Comparison of ENCODE assay signal across 17 cellular contexts in the genomic region with DNA sequence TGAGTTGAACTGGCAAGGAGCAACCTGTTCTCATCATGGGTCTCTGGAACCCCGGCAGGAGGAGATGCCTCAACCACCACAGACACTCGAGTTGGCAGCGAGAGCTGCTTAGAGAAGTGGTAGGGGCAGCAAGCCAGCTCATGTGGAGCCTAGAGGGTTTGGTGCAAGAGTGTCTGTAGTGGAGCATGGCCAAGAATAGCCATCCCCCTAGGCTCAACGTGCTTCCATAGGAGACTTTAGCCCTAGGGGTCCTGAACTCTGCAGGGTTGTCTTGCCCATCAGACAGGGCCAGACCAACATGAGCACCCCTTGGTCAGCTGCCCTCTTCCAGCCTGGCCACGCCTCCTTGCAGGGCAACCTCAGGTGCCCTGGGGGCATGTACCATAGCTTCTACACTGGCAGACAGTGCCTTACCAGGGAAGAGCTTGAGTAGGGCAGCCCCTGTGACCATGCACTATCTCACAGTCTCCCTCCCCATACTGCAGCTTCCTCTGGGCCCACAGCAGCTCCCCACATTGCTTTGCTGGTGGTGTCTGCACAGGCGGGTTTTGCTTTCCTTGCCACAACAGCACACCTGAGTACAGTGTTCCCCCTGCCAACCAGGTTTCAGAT.
A peak's percentile ranks its signal among the peaks of the same experiment; 100 is the strongest.
DNase-seq lines count a peak whose midpoint lies in the region; ATAC-seq and TF ChIP-seq lines count a peak whose summit lies in the region.
"Had no signal": no experiment of that assay in that cellular context is flagged by ENCODE, and none has a peak within 500 bp of the region (broad histone marks: within the 10 kb centered on the region; RNA-seq: fewer than 3 reads in every experiment).

No MANE protein-coding gene starts in this region.

- peak overlapping the region; percentile 52 for H2BK120ac ChIP-seq in neuronal stem cell (ENCODE audit: low read depth, low read length)

- H3K27ac ChIP-seq in neuronal stem cell (replicated peaks; ENCODE audit: low read length), result no peak overlapping the region
- H3K27ac ChIP-seq: 22Rv1, BLaER1 had no signal

- intact Hi-C loops in Right ventricle myocardium superior (cut with DNase I) (no loop called here), Right ventricle myocardium inferior (cut with DNase I) (no loop called here), natural killer cell (cut with micrococcal nuclease) (no loop called here)

- DNase-seq in Right ventricle myocardium superior (no peak), Right ventricle myocardium inferior (ENCODE audit: missing footprints) (no peak), natural killer cell (no peak), neuronal stem cell (ENCODE audit: low spot score) (no peak), NCI-H2227 (lab: John Stamatoyannopoulos, UW; ENCODE audit: unreplicated experiment) (no peak), GM10248 (ENCODE audit: extremely low spot score) (no peak)
- no peak for DNase-seq in natural killer cell treated with Interleukin-12 subunit alpha and Interleukin-12 subunit beta and Interleukin-15 and Interleukin-18, amount 100 ng/mL, for 72 hours (ENCODE audit: low spot score)
- DNase-seq: Calu3; CD8-positive, alpha-beta T cell; DMS79 treated with DMSO at 0.1 percent for 48 hours; GOT3; H9 had no signal

- peaks cover 0 to 7% of the 10 kb centered on the region in 2 donors for H3K4me1 ChIP-seq in neuronal stem cell (ENCODE audit: control insufficient read depth in 2 of 2, insufficient read depth in 1 of 2, low read depth in 1 of 2, low read length in 2 of 2)
- H3K4me1 ChIP-seq: BLaER1 had no signal

- peak overlapping the region; percentile 98 for H3K14ac ChIP-seq in neuronal stem cell (ENCODE audit: low read length)

- H3K9me3 ChIP-seq in neuronal stem cell (replicated peaks in 1 of 2; ENCODE audit: control insufficient read depth in 2 of 2, insufficient read depth in 1 of 2, low read depth in 1 of 2, low read length in 2 of 2), result peaks cover 0 to 2% of the 10 kb centered on the region in 2 donors

- peaks cover 8% of the 10 kb centered on the region for H3K79me1 ChIP-seq in neuronal stem cell (ENCODE audit: low read depth, low read length)

- peak overlapping the region; percentile 6 for H3K4ac ChIP-seq in neuronal stem cell (ENCODE audit: low read length)

- H3K23ac ChIP-seq in neuronal stem cell (ENCODE audit: low read depth, low read length, poor library complexity), result peak overlapping the region; percentile 73

- peaks cover under 1% of the 10 kb centered on the region for H3K36me3 Mint-ChIP-seq in natural killer cell treated with Interleukin-12 subunit alpha and Interleukin-12 subunit beta and Interleukin-15 and Interleukin-18, amount 100 ng/mL, for 72 hours
- no peaks in the 10 kb centered on the region for H3K36me3 Mint-ChIP-seq in natural killer cell
- H3K36me3 Mint-ChIP-seq: CD14-positive monocyte, IgD-negative memory B cell had no signal

- POLR2A ChIA-PET in GM10248 (lab: Yijun Ruan, JAX), result no interaction called here

- no peak overlapping the region for H3K4me2 ChIP-seq in neuronal stem cell (ENCODE audit: insufficient read depth, low read length, poor library complexity, severe bottlenecking)
- H3K4me2 ChIP-seq: BLaER1 had no signal

- peak overlapping the region; percentile 48 for H2BK5ac ChIP-seq in neuronal stem cell (ENCODE audit: low read length)

- H4K8ac ChIP-seq in neuronal stem cell (ENCODE audit: low read depth, low read length), result peak overlapping the region; percentile 23

- CTCF ChIA-PET in GM10248 (lab: Yijun Ruan, JAX), result interaction anchor here (1.3 kb wide), 1 partner anchor 34 kb away, joined by 4 read pairs; no protein-coding TSS in a partner anchor

- WGBS in neuronal stem cell (ENCODE audit: extremely low coverage in 2 of 2, insufficient read length in 2 of 2, insufficient replicate concordance in 1 of 2), 2 donors, result no CpG with 5 or more reads among the region's 6 CpGs

- peaks cover 0 to 3% of the 10 kb centered on the region in 2 donors for H3K4me1 Mint-ChIP-seq in natural killer cell treated with Interleukin-12 subunit alpha and Interleukin-12 subunit beta and Interleukin-15 and Interleukin-18, amount 100 ng/mL, for 72 hours (ENCODE audit: low read depth in 2 of 2)
- H3K4me1 Mint-ChIP-seq in natural killer cell, result peaks cover 0 to 6% of the 10 kb centered on the region in 2 donors
- H3K4me1 Mint-ChIP-seq: CD14-positive monocyte had no signal

- H3K4me3 ChIP-seq in neuronal stem cell (ENCODE audit: low read length in 2 of 2), result no peak overlapping the region
- H3K4me3 ChIP-seq: BLaER1 had no signal

- H2BK12ac ChIP-seq in neuronal stem cell (ENCODE audit: low read length), result no peak overlapping the region

- H3K27me3 Mint-ChIP-seq in natural killer cell treated with Interleukin-12 subunit alpha and Interleukin-12 subunit beta and Interleukin-15 and Interleukin-18, amount 100 ng/mL, for 72 hours, result no peaks in the 10 kb centered on the region
- H3K27me3 Mint-ChIP-seq in natural killer cell (ENCODE audit: low read depth in 2 of 2), result no peaks in the 10 kb centered on the region
- H3K27me3 Mint-ChIP-seq: IgD-negative memory B cell had no signal

- no peak for TF ChIP-seq CTCF in natural killer cell (IDR thresholded peaks at IDR 0.05)
- TF ChIP-seq CTCF in GM10248 (IDR thresholded peaks at IDR 0.05; ENCODE audit: control extremely low read depth, extremely low read depth, low read depth, missing control alignments), result no peak

- peak; percentile 53 for ATAC-seq in Right ventricle myocardium superior (ENCODE audit: poor library complexity)
- ATAC-seq in Right ventricle myocardium inferior, result no peak
- peak; percentile 24 to 53 for ATAC-seq in natural killer cell treated with Interleukin-12 subunit alpha and Interleukin-12 subunit beta and Interleukin-15 and Interleukin-18, amount 100 ng/mL, for 72 hours
- no peak for ATAC-seq in natural killer cell
- ATAC-seq in GM21390 (IDR thresholded peaks at IDR 0.05; ENCODE audit: unreplicated experiment), result no peak
- ATAC-seq: CD8-positive, alpha-beta T cell had no signal

- no peak overlapping the region for H2AFZ ChIP-seq in neuronal stem cell (ENCODE audit: low read length)

- H4K91ac ChIP-seq in neuronal stem cell (ENCODE audit: low read depth, low read length, poor library complexity), result no peak overlapping the region

- peak overlapping the region; percentile 7 for H2AK5ac ChIP-seq in neuronal stem cell (ENCODE audit: low read depth, low read length)

- no peaks in the 10 kb centered on the region for H3K27me3 ChIP-seq in neuronal stem cell (ENCODE audit: control insufficient read depth in 3 of 3, insufficient read depth in 3 of 3, low read depth in 1 of 3, low read length in 3 of 3)
- H3K27me3 ChIP-seq: BLaER1 had no signal

- H3K4me3 Mint-ChIP-seq in natural killer cell treated with Interleukin-12 subunit alpha and Interleukin-12 subunit beta and Interleukin-15 and Interleukin-18, amount 100 ng/mL, for 72 hours, result no peak overlapping the region
- H3K4me3 Mint-ChIP-seq in natural killer cell, result no peak overlapping the region
- H3K4me3 Mint-ChIP-seq: CD14-positive monocyte; CD8-positive, alpha-beta T cell; H9 had no signal

- H3K27ac Mint-ChIP-seq in natural killer cell treated with Interleukin-12 subunit alpha and Interleukin-12 subunit beta and Interleukin-15 and Interleukin-18, amount 100 ng/mL, for 72 hours, result no peak overlapping the region
- no peak overlapping the region for H3K27ac Mint-ChIP-seq in natural killer cell
- H3K27ac Mint-ChIP-seq: CD14-positive monocyte; CD8-positive, alpha-beta T cell; IgD-negative memory B cell had no signal

- peak overlapping the region; percentile 59 for H3K18ac ChIP-seq in neuronal stem cell (ENCODE audit: low read length)

- no peak overlapping the region for H3K9ac ChIP-seq in neuronal stem cell (ENCODE audit: low read depth, low read length, poor library complexity)
- H3K9ac ChIP-seq: BLaER1 had no signal

- no peaks in the 10 kb centered on the region for H3K36me3 ChIP-seq in neuronal stem cell (replicated peaks in 1 of 2; ENCODE audit: control insufficient read depth in 2 of 2, insufficient read depth in 2 of 2, low read length in 2 of 2)
- H3K36me3 ChIP-seq: BLaER1 had no signal

- no peaks in the 10 kb centered on the region for H3K9me3 Mint-ChIP-seq in natural killer cell treated with Interleukin-12 subunit alpha and Interleukin-12 subunit beta and Interleukin-15 and Interleukin-18, amount 100 ng/mL, for 72 hours
- H3K9me3 Mint-ChIP-seq in natural killer cell, result peaks cover 0 to 2% of the 10 kb centered on the region in 2 donors

- no peak overlapping the region for H2BK15ac ChIP-seq in neuronal stem cell (ENCODE audit: low read length)

Comparison
In these comparisons a context has a peak if more than half of its experiments do, and no peak if none do; other contexts are left out.
1. ATAC-seq: peak in Right ventricle myocardium superior (single experiment) and natural killer cell treated with Interleukin-12 subunit alpha and Interleukin-12 subunit beta and Interleukin-15 and Interleukin-18, amount 100 ng/mL, for 72 hours (2 of 2); none in Right ventricle myocardium inferior (single experiment), natural killer cell (0 of 3) and GM21390 (single experiment).